In the genomic region with DNA sequence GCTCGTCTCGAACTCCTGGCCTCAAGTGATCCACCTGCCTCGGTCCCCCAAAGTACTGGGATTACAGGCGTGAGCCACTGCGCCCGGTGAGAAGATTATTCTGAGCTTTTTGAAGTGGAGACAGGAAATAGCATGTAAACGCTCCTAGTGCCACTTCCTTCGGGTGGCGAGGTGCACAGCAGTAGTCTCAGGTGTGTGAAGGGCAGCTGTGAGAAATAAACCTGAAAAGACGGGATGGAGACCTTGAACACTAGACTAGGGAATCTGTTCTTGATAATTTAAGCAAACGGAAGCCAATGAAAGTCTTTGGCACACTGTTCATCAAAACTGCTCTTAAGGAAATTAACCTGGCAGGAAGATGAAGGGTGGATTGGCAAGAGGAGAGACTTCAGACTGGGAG, we compare ENCODE assay signal across 8 cellular contexts. TPM values are rescaled to one million over a fixed set of nuclear protein-coding genes. Genes with fewer than 3 reads are reported as not detected.
DNase-seq lines count a peak whose midpoint lies in the region; ATAC-seq and TF ChIP-seq lines count a peak whose summit lies in the region.

No MANE protein-coding gene starts in this region.

- H3K9me2 ChIP-seq in GM23248 (ENCODE audit: insufficient read depth), result no peaks in the 10 kb centered on the region

- H3K4me2 ChIP-seq in GM23248 (ENCODE audit: unreplicated experiment), result peak overlapping the region; percentile 67

- H3K4me3 Mint-ChIP-seq in T-helper 1 cell treated with Interleukin-12 subunit alpha and Interleukin-12 subunit beta and Interleukin-4 antibody, amounts not matched to agents 30 μg/mL and 1 μg/mL, for 36 hours, result peak overlapping the region; percentile 95

- no peaks in the 10 kb centered on the region for H3K27me3 ChIP-seq in GM23248 (replicated peaks; ENCODE audit: insufficient read depth)
- H3K27me3 ChIP-seq in psoas muscle (ENCODE audit: insufficient read depth in 3 of 3, low read length in 2 of 3), result peaks cover 4 to 62% (median 7%) of the 10 kb centered on the region in 3 donors

- H2AFZ ChIP-seq in GM23248, result peak overlapping the region; percentile 91

- H3K4me3 ChIP-seq in GM23248, result peak overlapping the region; percentile 71
- H3K4me3 ChIP-seq in epithelial cell of proximal tubule (ENCODE audit: low read depth, low read length), result peak overlapping the region; percentile 76
- H3K4me3 ChIP-seq in psoas muscle, result peak overlapping the region; percentile 77

- no peaks in the 10 kb centered on the region for H3K36me3 Mint-ChIP-seq in T-helper 1 cell treated with Interleukin-12 subunit alpha and Interleukin-12 subunit beta and Interleukin-4 antibody, amounts not matched to agents 30 μg/mL and 1 μg/mL, for 36 hours (ENCODE audit: low read depth)

- H3K36me3 ChIP-seq in GM23248 (ENCODE audit: low read depth) (no peaks in the 10 kb centered on the region), psoas muscle (ENCODE audit: insufficient read depth in 1 of 2, low read depth in 1 of 2) (no peaks in the 10 kb centered on the region)

- 62 to 64% methylated on average over 9 to 11 of the region's 11 CpGs for WGBS in GM23248 (ENCODE audit: low coverage in 1 of 2, low lambda C conversion rate in 2 of 2, missing lambda C conversion rate in 2 of 2), 2 experiments
- WGBS in psoas muscle, 3 donors, result 42 to 52% (median 43%) methylated on average over 11 of the region's 11 CpGs

- H3K4me1 ChIP-seq in GM23248 (ENCODE audit: insufficient read depth) (peaks cover 19% of the 10 kb centered on the region), psoas muscle (no peaks in the 10 kb centered on the region)

- peak overlapping the region; percentile 29 for H3K27ac Mint-ChIP-seq in T-helper 1 cell treated with Interleukin-12 subunit alpha and Interleukin-12 subunit beta and Interleukin-4 antibody, amounts not matched to agents 30 μg/mL and 1 μg/mL, for 36 hours

- H4K20me1 ChIP-seq in GM23248 (ENCODE audit: insufficient read depth), result no peaks in the 10 kb centered on the region

- TF ChIP-seq CTCF in epithelial cell of proximal tubule (conservative IDR thresholded peaks at IDR 0.05; ENCODE audit: low read depth, low read length) (no peak), psoas muscle (IDR thresholded peaks at IDR 0.05) (no peak)

- H3K9me3 ChIP-seq in GM23248 (ENCODE audit: low read depth), result no peaks in the 10 kb centered on the region
- H3K9me3 ChIP-seq in psoas muscle, result no peaks in the 10 kb centered on the region

- DNase-seq in GM23248 (no peak), epithelial cell of proximal tubule (ENCODE audit: low read depth) (no peak), psoas muscle (no peak), KBM-7 (no peak), amniotic stem cell (lab: John Stamatoyannopoulos, UW) (no peak), cerebellum (ENCODE audit: low spot score) (no peak), erythroblast (lab: John Stamatoyannopoulos, UW) (no peak)

- TF ChIP-seq POLR2A in erythroblast (IDR thresholded peaks at IDR 0.05; ENCODE audit: low read length), result no peak

- no peaks in the 10 kb centered on the region for H3K79me2 ChIP-seq in GM23248 (ENCODE audit: insufficient read depth)

- peaks cover 55% of the 10 kb centered on the region for H3K27me3 Mint-ChIP-seq in T-helper 1 cell treated with Interleukin-12 subunit alpha and Interleukin-12 subunit beta and Interleukin-4 antibody, amounts not matched to agents 30 μg/mL and 1 μg/mL, for 36 hours (ENCODE audit: low read depth)

- H3K4me1 Mint-ChIP-seq in T-helper 1 cell treated with Interleukin-12 subunit alpha and Interleukin-12 subunit beta and Interleukin-4 antibody, amounts not matched to agents 30 μg/mL and 1 μg/mL, for 36 hours (ENCODE audit: low read depth), result peaks cover 11% of the 10 kb centered on the region

- in situ Hi-C loops in GM23248 (cut with MboI), result no loop called here
- in situ Hi-C loops in KBM-7 (cut with MboI; ENCODE audit: low pct_unique_long_range_greater_than_20kb, low sequenced_read_pairs), result no loop called here

- peaks cover 5% of the 10 kb centered on the region for H3K9me3 Mint-ChIP-seq in T-helper 1 cell treated with Interleukin-12 subunit alpha and Interleukin-12 subunit beta and Interleukin-4 antibody, amounts not matched to agents 30 μg/mL and 1 μg/mL, for 36 hours

- ATAC-seq in psoas muscle, result no peak

- no peak overlapping the region for H3K9ac ChIP-seq in GM23248

- peaks cover 15% of the 10 kb centered on the region for H3F3A ChIP-seq in GM23248 (ENCODE audit: insufficient read depth)

- intact Hi-C loops in psoas muscle (cut with DNase I), result no loop called here

- H3K27ac ChIP-seq in GM23248, result no peak overlapping the region
- no peak overlapping the region for H3K27ac ChIP-seq in psoas muscle

RNA-seq across cellular contexts. Expression of a gene that starts 0.4 kb away (rescaled TPM):
- total RNA-seq in GM23248 (2014; rRNA removed; shearing (Covaris generic)), result 1.6 and 2.2 TPM in 2 replicates
- polyA plus RNA-seq in GM23248 (2016; fragmentation: Nextera tagmentation; extraction: Ambion mirVana), result 0.90 and 1.1 TPM in 2 replicates
- total RNA-seq in epithelial cell of proximal tubule, result 2.7 and 4.2 TPM in 2 replicates
- 1 to 10 TPM in 1 of 4 donors, under 1 TPM in 3; 0.34 to 2.2 (median 0.56) TPM for total RNA-seq in psoas muscle
- under 1 TPM; 0.14 to 0.39 (median 0.38) TPM for polyA plus RNA-seq in psoas muscle
- 12.2 TPM for total RNA-seq in cerebellum

RNA-seq across cellular contexts. Expression of a gene that starts 39.6 kb away (rescaled TPM):
- total RNA-seq in GM23248 (2014; rRNA removed; shearing (Covaris generic)), result not detected in 2 replicates
- polyA plus RNA-seq in GM23248 (2016; fragmentation: Nextera tagmentation; extraction: Ambion mirVana) (0.41 and 0.54 TPM in 2 replicates), psoas muscle (under 1 TPM; 0.16 to 0.43 (median 0.39) TPM)
- total RNA-seq in epithelial cell of proximal tubule (0.29 and 1.1 TPM in 2 replicates), psoas muscle (under 1 TPM in 3 of 4 donors, not detected in 1; 0.23 to 0.56 (median 0.26) TPM), cerebellum (0.27 TPM)

RNA-seq across cellular contexts. Expression of a gene that starts 40.8 kb away (rescaled TPM):
- 15.2 and 15.8 TPM in 2 replicates for total RNA-seq in GM23248 (2014; rRNA removed; shearing (Covaris generic))
- polyA plus RNA-seq in GM23248 (2016; fragmentation: Nextera tagmentation; extraction: Ambion mirVana) (11.0 and 14.1 TPM in 2 replicates), psoas muscle (10 to 100 TPM in 2 of 3 donors, 1 to 10 TPM in 1; 8.1 to 11.6 (median 11.3) TPM)
- total RNA-seq in epithelial cell of proximal tubule (11.0 and 18.6 TPM in 2 replicates), psoas muscle (10 to 100 TPM; 11.4 to 17.4 (median 12.9) TPM), cerebellum (52.8 TPM)
